16 cellular contexts compared by ENCODE assay signal in genomic region chr11:114200351-114200750, GRCh38.
DNase-seq lines count a peak whose midpoint lies in the region; ATAC-seq and TF ChIP-seq lines count a peak whose summit lies in the region.
"Had no signal": no experiment of that assay in that cellular context is flagged by ENCODE, and none has a peak within 500 bp of the region (broad histone marks: within the 10 kb centered on the region; RNA-seq: fewer than 3 reads in every experiment).

No MANE protein-coding gene starts in this region.

- H3K9me3 Mint-ChIP-seq in chondrocyte (ENCODE audit: low read depth) (no peaks in the 10 kb centered on the region), osteocyte (ENCODE audit: unreplicated experiment) (no peaks in the 10 kb centered on the region), type B pancreatic cell (no peaks in the 10 kb centered on the region)
- no peaks in the 10 kb centered on the region for H3K9me3 Mint-ChIP-seq in activated T-cell treated with anti-CD3 and anti-CD28 coated beads, Interleukin-2, amount 50 U/mL, for 4 hours
- H3K9me3 Mint-ChIP-seq: activated T-helper 17 cell treated with anti-CD3 and anti-CD28 coated beads, Interleukin-2, amount 50 U/mL, for 72 hours; neural progenitor cell; stimulated activated naive CD8-positive, alpha-beta T cell treated with anti-CD3 and anti-CD28 coated beads, Interleukin-15, Interleukin-2, amounts not matched to agents 100 ng/mL and 50 ng/mL, for 24 hours; T-helper 1 cell treated with Interleukin-12 subunit alpha and Interleukin-12 subunit beta and Interleukin-4 antibody, amounts not matched to agents 30 μg/mL and 1 μg/mL, for 36 hours had no signal

- no peak for DNase-seq in T-helper 17 cell
- no peak for DNase-seq in chondrocyte (ENCODE audit: low spot score)
- no peak for DNase-seq in osteocyte (ENCODE audit: extremely low spot score, unreplicated experiment)
- DNase-seq in type B pancreatic cell (ENCODE audit: extremely low spot score, unreplicated experiment) = no peak
- DNase-seq in NCI-H345 treated with DMSO at 0.1 percent for 48 hours (lab: John Stamatoyannopoulos, UW; ENCODE audit: unreplicated experiment) = no peak
- DNase-seq in activated T-cell treated with anti-CD3 and anti-CD28 coated beads, Interleukin-2, amount 50 U/mL, for 4 hours = no peak
- DNase-seq: amniotic stem cell, GM23248, NCI-H1930, SIG-M5 had no signal

- H3K27ac Mint-ChIP-seq in T-helper 17 cell (peak overlapping the region; percentile 29), chondrocyte (ENCODE audit: unreplicated experiment) (peak overlapping the region; percentile 49), osteocyte (ENCODE audit: unreplicated experiment) (peak overlapping the region; percentile 35), type B pancreatic cell (peak overlapping the region; percentile 55)
- H3K27ac Mint-ChIP-seq: activated T-helper 17 cell treated with anti-CD3 and anti-CD28 coated beads, Interleukin-2, amount 50 U/mL, for 72 hours; stimulated activated naive CD8-positive, alpha-beta T cell treated with anti-CD3 and anti-CD28 coated beads, Interleukin-15, Interleukin-2, amounts not matched to agents 100 ng/mL and 50 ng/mL, for 24 hours; T-helper 1 cell treated with Interleukin-12 subunit alpha and Interleukin-12 subunit beta and Interleukin-4 antibody, amounts not matched to agents 30 μg/mL and 1 μg/mL, for 36 hours had no signal

- H3K9me3 ChIP-seq in T-helper 17 cell (ENCODE audit: control insufficient read depth, low read length, poor library complexity, severe bottlenecking) = no peaks in the 10 kb centered on the region
- H3K9me3 ChIP-seq: BLaER1 treated with 17β-estradiol and CSF1 and Interleukin-3, amounts not matched to agents 10 nM and 100 nM had no signal

- TF ChIP-seq CTCF in chondrocyte (IDR thresholded peaks at IDR 0.05) = no peak
- TF ChIP-seq CTCF in osteocyte (IDR thresholded peaks at IDR 0.05) = no peak
- no peak for TF ChIP-seq CTCF in type B pancreatic cell (conservative IDR thresholded peaks at IDR 0.05)

- H3K36me3 Mint-ChIP-seq in T-helper 17 cell (ENCODE audit: low read depth) (no peaks in the 10 kb centered on the region), chondrocyte (ENCODE audit: low read depth) (peaks cover 9% of the 10 kb centered on the region), osteocyte (ENCODE audit: unreplicated experiment) (peaks cover 10% of the 10 kb centered on the region), type B pancreatic cell (no peaks in the 10 kb centered on the region)
- H3K36me3 Mint-ChIP-seq in activated T-cell treated with anti-CD3 and anti-CD28 coated beads, Interleukin-2, amount 50 U/mL, for 4 hours (ENCODE audit: insufficient read depth) = no peaks in the 10 kb centered on the region

- H3K27me3 Mint-ChIP-seq in T-helper 17 cell (no peaks in the 10 kb centered on the region), chondrocyte (ENCODE audit: low read depth) (peaks cover 2% of the 10 kb centered on the region), osteocyte (ENCODE audit: unreplicated experiment) (peaks cover 5% of the 10 kb centered on the region), type B pancreatic cell (peaks cover 20% of the 10 kb centered on the region)
- H3K27me3 Mint-ChIP-seq in activated T-cell treated with anti-CD3 and anti-CD28 coated beads, Interleukin-2, amount 50 U/mL, for 4 hours (ENCODE audit: low read depth) = no peaks in the 10 kb centered on the region
- H3K27me3 Mint-ChIP-seq: activated T-helper 17 cell treated with anti-CD3 and anti-CD28 coated beads, Interleukin-2, amount 50 U/mL, for 72 hours; stimulated activated naive CD8-positive, alpha-beta T cell treated with anti-CD3 and anti-CD28 coated beads, Interleukin-15, Interleukin-2, amounts not matched to agents 100 ng/mL and 50 ng/mL, for 24 hours had no signal

- H3K4me1 Mint-ChIP-seq in T-helper 17 cell = peaks cover 5% of the 10 kb centered on the region
- peaks cover 45% of the 10 kb centered on the region for H3K4me1 Mint-ChIP-seq in chondrocyte (ENCODE audit: low read depth)
- H3K4me1 Mint-ChIP-seq in osteocyte (ENCODE audit: unreplicated experiment) = peaks cover 30% of the 10 kb centered on the region
- H3K4me1 Mint-ChIP-seq in type B pancreatic cell (ENCODE audit: unreplicated experiment) = peaks cover 39% of the 10 kb centered on the region
- peaks cover 3% of the 10 kb centered on the region for H3K4me1 Mint-ChIP-seq in activated T-cell treated with anti-CD3 and anti-CD28 coated beads, Interleukin-2, amount 50 U/mL, for 4 hours (ENCODE audit: low read depth)
- H3K4me1 Mint-ChIP-seq: activated T-helper 17 cell treated with anti-CD3 and anti-CD28 coated beads, Interleukin-2, amount 50 U/mL, for 72 hours had no signal

- no peak overlapping the region for H3K4me3 Mint-ChIP-seq in T-helper 17 cell
- H3K4me3 Mint-ChIP-seq in chondrocyte (ENCODE audit: unreplicated experiment) = no peak overlapping the region
- no peak overlapping the region for H3K4me3 Mint-ChIP-seq in osteocyte (ENCODE audit: unreplicated experiment)
- no peak overlapping the region for H3K4me3 Mint-ChIP-seq in type B pancreatic cell
- no peak overlapping the region for H3K4me3 Mint-ChIP-seq in activated T-cell treated with anti-CD3 and anti-CD28 coated beads, Interleukin-2, amount 50 U/mL, for 4 hours
- H3K4me3 Mint-ChIP-seq: activated T-helper 17 cell treated with anti-CD3 and anti-CD28 coated beads, Interleukin-2, amount 50 U/mL, for 72 hours; neural progenitor cell; stimulated activated naive CD8-positive, alpha-beta T cell treated with anti-CD3 and anti-CD28 coated beads, Interleukin-15, Interleukin-2, amounts not matched to agents 100 ng/mL and 50 ng/mL, for 24 hours; T-helper 1 cell treated with Interleukin-12 subunit alpha and Interleukin-12 subunit beta and Interleukin-4 antibody, amounts not matched to agents 30 μg/mL and 1 μg/mL, for 36 hours had no signal

- ATAC-seq in T-helper 17 cell (no peak), GM18519 (IDR thresholded peaks at IDR 0.05; ENCODE audit: low FRiP score, unreplicated experiment) (no peak)
- ATAC-seq in activated T-cell treated with anti-CD3 and anti-CD28 coated beads, Interleukin-2, amount 50 U/mL, for 4 hours = no peak
- ATAC-seq: activated T-helper 17 cell treated with anti-CD3 and anti-CD28 coated beads, Interleukin-2, amount 50 U/mL, for 72 hours had no signal
